ENCODE assay signal across 10 cellular contexts in the genomic region with DNA sequence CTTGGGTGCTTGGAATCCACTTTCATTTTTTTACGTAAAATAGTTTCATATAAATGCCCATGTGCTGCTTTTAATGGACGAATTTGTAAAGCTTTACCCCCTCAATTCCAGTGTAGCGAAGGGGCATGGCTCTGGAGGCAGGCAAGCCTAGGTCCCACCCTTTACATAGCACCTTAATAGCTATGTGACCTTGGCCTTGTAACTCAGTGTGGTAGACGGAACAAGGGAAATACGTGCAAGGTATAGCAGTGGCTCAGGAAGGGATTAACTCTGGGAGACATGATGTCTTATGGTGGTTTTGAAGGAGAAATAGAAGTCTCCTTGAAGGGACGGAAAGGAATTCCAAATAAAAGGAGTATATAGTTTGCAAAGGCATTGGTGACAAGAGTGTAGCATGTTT. TPM values are rescaled to one million over a fixed set of nuclear protein-coding genes. Genes with fewer than 3 reads are reported as not detected.
DNase-seq lines count a peak whose midpoint lies in the region; ATAC-seq lines count a peak whose summit lies in the region.
"Had no signal": no experiment of that assay in that cellular context is flagged by ENCODE, and none has a peak within 500 bp of the region (broad histone marks: within the 10 kb centered on the region; RNA-seq: fewer than 3 reads in every experiment).

No MANE protein-coding gene starts in this region.

- no peaks in the 10 kb centered on the region for H3K27me3 Mint-ChIP-seq in activated CD8-positive, alpha-beta T cell treated with anti-CD3 and anti-CD28 coated beads, Interleukin-2, amount 10 ng/mL, durations not matched to agents 7 days and 5 days (ENCODE audit: low read depth)
- no peaks in the 10 kb centered on the region for H3K27me3 Mint-ChIP-seq in stimulated activated naive B cell treated with anti-CD40 and anti-IgM and Interleukin-4, amounts not matched to agents 10 μg/mL and 1 μg/mL and 100 μg/mL, for 72 hours

- CTCF ChIA-PET in activated CD8-positive, alpha-beta T cell treated with anti-CD3 and anti-CD28 coated beads, Interleukin-2, amount 10 ng/mL, durations not matched to agents 7 days and 5 days (lab: Charles Lee): interaction anchor here (1.1 to 1.2 kb wide), 2 partner anchors 16 to 21 kb away, joined by 3 to 4 read pairs; no protein-coding TSS in a partner anchor

- DNase-seq in NCI-H82 (lab: John Stamatoyannopoulos, UW) (peak; percentile 32), NCI-H82 treated with DMSO at 0.1 percent for 48 hours (lab: John Stamatoyannopoulos, UW; ENCODE audit: unreplicated experiment) (no peak), NCI-H1436 treated with DMSO at 0.1 percent for 48 hours (lab: John Stamatoyannopoulos, UW) (no peak), medulla oblongata (ENCODE audit: extremely low spot score) (no peak)
- DNase-seq in activated CD8-positive, alpha-beta T cell treated with anti-CD3 and anti-CD28 coated beads, Interleukin-2, amount 10 ng/mL, durations not matched to agents 7 days and 5 days: no peak
- no peak for DNase-seq in stimulated activated naive B cell treated with anti-CD40 and anti-IgM and Interleukin-4, amounts not matched to agents 10 μg/mL and 1 μg/mL and 100 μg/mL, for 72 hours
- DNase-seq: RPMI8226; stimulated activated naive CD4-positive, alpha-beta T cell treated with Interleukin-2 at 50 U/mL for 16 hours had no signal

- H3K4me3 ChIP-seq in iPS-20b (ENCODE audit: low read length): peak overlapping the region; percentile 99; the same call in 1 of the 2 replicates

- no peaks in the 10 kb centered on the region for H3K9me3 ChIP-seq in iPS-20b (ENCODE audit: insufficient read depth, low read depth, low read length)

- H3K4me1 ChIP-seq in iPS-20b (ENCODE audit: insufficient read depth, low read length): no peaks in the 10 kb centered on the region

- POLR2A ChIA-PET in activated CD8-positive, alpha-beta T cell treated with anti-CD3 and anti-CD28 coated beads, Interleukin-2, amount 10 ng/mL, durations not matched to agents 7 days and 5 days (lab: Charles Lee): interaction anchor here (0.7 to 1.1 kb wide), 3 partner anchors 19 to 1036 kb away, joined by 3 to 4 read pairs (median 3); no protein-coding TSS in a partner anchor

- H3K27ac Mint-ChIP-seq in activated CD8-positive, alpha-beta T cell treated with anti-CD3 and anti-CD28 coated beads, Interleukin-2, amount 10 ng/mL, durations not matched to agents 7 days and 5 days: peak overlapping the region; percentile 98
- peak overlapping the region; percentile 98 for H3K27ac Mint-ChIP-seq in stimulated activated naive B cell treated with anti-CD40 and anti-IgM and Interleukin-4, amounts not matched to agents 10 μg/mL and 1 μg/mL and 100 μg/mL, for 72 hours

- no peak overlapping the region for H3K27ac ChIP-seq in iPS-20b (ENCODE audit: low read length)

- ATAC-seq in activated CD8-positive, alpha-beta T cell treated with anti-CD3 and anti-CD28 coated beads, Interleukin-2, amount 10 ng/mL, durations not matched to agents 7 days and 5 days: no peak
- ATAC-seq in stimulated activated naive B cell treated with anti-CD40 and anti-IgM and Interleukin-4, amounts not matched to agents 10 μg/mL and 1 μg/mL and 100 μg/mL, for 72 hours (replicated peaks): no peak
- ATAC-seq in HG03196 (IDR thresholded peaks at IDR 0.05; ENCODE audit: unreplicated experiment): no peak

- H3K9me3 Mint-ChIP-seq in activated CD8-positive, alpha-beta T cell treated with anti-CD3 and anti-CD28 coated beads, Interleukin-2, amount 10 ng/mL, durations not matched to agents 7 days and 5 days (ENCODE audit: insufficient read depth): no peaks in the 10 kb centered on the region
- H3K9me3 Mint-ChIP-seq in stimulated activated naive B cell treated with anti-CD40 and anti-IgM and Interleukin-4, amounts not matched to agents 10 μg/mL and 1 μg/mL and 100 μg/mL, for 72 hours: no peaks in the 10 kb centered on the region

- peaks cover 43% of the 10 kb centered on the region for H3K4me1 Mint-ChIP-seq in activated CD8-positive, alpha-beta T cell treated with anti-CD3 and anti-CD28 coated beads, Interleukin-2, amount 10 ng/mL, durations not matched to agents 7 days and 5 days (ENCODE audit: low read depth)
- peaks cover 25 to 39% of the 10 kb centered on the region in 2 donors for H3K4me1 Mint-ChIP-seq in stimulated activated naive B cell treated with anti-CD40 and anti-IgM and Interleukin-4, amounts not matched to agents 10 μg/mL and 1 μg/mL and 100 μg/mL, for 72 hours

- H3K27me3 ChIP-seq in iPS-20b (ENCODE audit: insufficient read depth, low read length): no peaks in the 10 kb centered on the region

- H3K4me3 Mint-ChIP-seq in activated CD8-positive, alpha-beta T cell treated with anti-CD3 and anti-CD28 coated beads, Interleukin-2, amount 10 ng/mL, durations not matched to agents 7 days and 5 days: peak overlapping the region; percentile 97
- H3K4me3 Mint-ChIP-seq in stimulated activated naive B cell treated with anti-CD40 and anti-IgM and Interleukin-4, amounts not matched to agents 10 μg/mL and 1 μg/mL and 100 μg/mL, for 72 hours: peak overlapping the region; percentile 89 to 94

- H3K9ac ChIP-seq in iPS-20b (ENCODE audit: low read depth, low read length): peak overlapping the region; percentile 93

- peaks cover 48% of the 10 kb centered on the region for H3K36me3 ChIP-seq in iPS-20b (ENCODE audit: insufficient read depth, low read depth, low read length)

- peaks cover 44% of the 10 kb centered on the region for H3K36me3 Mint-ChIP-seq in activated CD8-positive, alpha-beta T cell treated with anti-CD3 and anti-CD28 coated beads, Interleukin-2, amount 10 ng/mL, durations not matched to agents 7 days and 5 days (ENCODE audit: low read depth)
- peaks cover 26 to 39% of the 10 kb centered on the region in 2 donors for H3K36me3 Mint-ChIP-seq in stimulated activated naive B cell treated with anti-CD40 and anti-IgM and Interleukin-4, amounts not matched to agents 10 μg/mL and 1 μg/mL and 100 μg/mL, for 72 hours

RNA-seq across cellular contexts. Expression of gene SEC61A1, which starts 1.4 kb away (rescaled TPM):
- 100 to 1,000 TPM; 146 to 148 TPM for total RNA-seq in activated CD8-positive, alpha-beta T cell treated with anti-CD3 and anti-CD28 coated beads, Interleukin-2, amount 10 ng/mL, durations not matched to agents 7 days and 5 days
